ENCODE assay signal across 7 cellular contexts in the genomic region with DNA sequence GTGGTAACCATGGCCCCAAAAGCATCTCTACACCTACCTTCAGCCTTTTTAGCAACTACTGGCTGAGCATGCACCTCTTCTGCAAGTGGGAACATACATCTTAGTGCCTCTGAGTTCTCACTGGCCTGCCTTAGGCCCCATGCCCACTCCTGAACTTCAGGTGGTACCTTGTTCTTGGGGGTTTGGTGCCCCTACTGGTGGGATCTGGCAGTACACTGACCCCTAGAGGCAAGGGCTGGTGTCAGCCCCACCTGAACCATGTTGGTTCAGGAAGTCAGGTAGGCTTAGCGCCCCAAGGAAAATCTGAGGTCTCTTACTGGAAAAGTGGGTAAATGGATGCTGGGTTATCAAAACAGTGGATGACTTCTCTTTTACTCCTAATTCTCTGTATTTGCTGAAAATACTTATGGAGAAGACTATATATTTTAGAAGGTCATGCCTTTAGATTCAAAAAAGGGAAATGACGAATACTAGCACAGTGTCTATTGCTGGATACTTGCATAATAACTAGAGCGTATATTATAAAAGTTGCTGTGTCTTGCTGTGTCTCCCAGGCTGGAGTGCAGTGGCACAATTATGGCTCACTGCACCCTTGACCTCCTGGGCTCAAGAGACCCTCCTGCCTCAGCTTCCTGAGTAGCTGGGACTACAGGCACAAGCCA.
DNase-seq lines count a peak whose midpoint lies in the region; ATAC-seq and TF ChIP-seq lines count a peak whose summit lies in the region.

No MANE protein-coding gene starts in this region.

- TF ChIP-seq POLR2A in NB4 (IDR thresholded peaks at IDR 0.05; ENCODE audit: extremely low read depth, insufficient read length), result no peak

- H3F3A ChIP-seq in smooth muscle cell (ENCODE audit: low read depth), result peaks cover 17% of the 10 kb centered on the region

- no peak overlapping the region for H3K9ac ChIP-seq in smooth muscle cell (ENCODE audit: low read depth)

- peaks cover 8% of the 10 kb centered on the region for H3K36me3 ChIP-seq in smooth muscle cell (ENCODE audit: low read depth)

- intact Hi-C loops in dorsolateral prefrontal cortex (cut with DNase I), result no loop called here
- intact Hi-C loops in posterior cingulate gyrus (cut with DNase I), result no loop called here

- H3K27me3 ChIP-seq in dorsolateral prefrontal cortex (no peaks in the 10 kb centered on the region), smooth muscle cell (ENCODE audit: low read depth) (no peaks in the 10 kb centered on the region)

- TF ChIP-seq CTCF in GM12864 (IDR thresholded peaks at IDR 0.05; ENCODE audit: low read depth, low read length, missing control alignments), result peak; percentile 81
- peak; percentile 88 for TF ChIP-seq CTCF in NB4 (IDR thresholded peaks at IDR 0.05; ENCODE audit: low read depth, low read length)
- TF ChIP-seq CTCF in dorsolateral prefrontal cortex (IDR thresholded peaks at IDR 0.05 in 54 of 56, conservative IDR thresholded peaks at IDR 0.05 in 2 of 56; ENCODE audit: low read depth in 1 of 56, partially characterized antibody in 56 of 56), result peak in 53 of 56 donors; percentile 20 to 64 (median 44)
- TF ChIP-seq CTCF in smooth muscle cell (IDR thresholded peaks at IDR 0.05; ENCODE audit: borderline replicate concordance, insufficient read depth, poor library complexity, severe bottlenecking), result peak; percentile 41

- no peak for ATAC-seq in GM18498 (IDR thresholded peaks at IDR 0.05; ENCODE audit: unreplicated experiment)

- H3K4me3 ChIP-seq in GM12864 (ENCODE audit: low read depth, low read length), result no peak overlapping the region
- H3K4me3 ChIP-seq in NB4 (ENCODE audit: low read depth, low read length), result no peak overlapping the region
- no peak overlapping the region for H3K4me3 ChIP-seq in dorsolateral prefrontal cortex
- no peak overlapping the region for H3K4me3 ChIP-seq in smooth muscle cell

- H4K20me1 ChIP-seq in smooth muscle cell (ENCODE audit: low read depth), result peaks cover 27% of the 10 kb centered on the region

- peak overlapping the region in 2 of 59 donors; percentile 19 to 24 for H3K27ac ChIP-seq in dorsolateral prefrontal cortex
- H3K27ac ChIP-seq in smooth muscle cell (ENCODE audit: low read depth), result no peak overlapping the region

- H3K4me2 ChIP-seq in smooth muscle cell, result no peak overlapping the region

- H3K79me2 ChIP-seq in smooth muscle cell (ENCODE audit: low read depth), result peaks cover 65% of the 10 kb centered on the region

- H3K9me3 ChIP-seq in smooth muscle cell (replicated peaks; ENCODE audit: low read depth), result no peaks in the 10 kb centered on the region

- no peaks in the 10 kb centered on the region for H3K4me1 ChIP-seq in smooth muscle cell (ENCODE audit: low read depth)

- 96% methylated on average over 3 of the region's 3 CpGs for WGBS in smooth muscle cell (ENCODE audit: low lambda C conversion rate)

- no peak overlapping the region for H2AFZ ChIP-seq in smooth muscle cell (ENCODE audit: low read depth)

- peak; percentile 12 for DNase-seq in GM12864 (ENCODE audit: low read depth)
- peak; percentile 59 for DNase-seq in NB4 (ENCODE audit: low read depth)
- DNase-seq in dorsolateral prefrontal cortex, result no peak
- no peak for DNase-seq in smooth muscle cell (lab: John Stamatoyannopoulos, UW; ENCODE audit: unreplicated experiment)
- DNase-seq in posterior cingulate gyrus, result no peak
- no peak for DNase-seq in hippocampal formation (lab: John Stamatoyannopoulos, UW)

Comparison
In these comparisons a context has a peak if more than half of its experiments do, and no peak if none do; other contexts are left out.
1. DNase-seq: peak in GM12864 (single experiment) and NB4 (single experiment); none in dorsolateral prefrontal cortex (0 of 10), smooth muscle cell (single experiment), posterior cingulate gyrus (0 of 10) and hippocampal formation (0 of 2).
2. Peak in every context shown above with its lines, with median percentiles within 50 percentile points of each other: CTCF ChIP-seq.